20 cellular contexts compared by ENCODE assay signal in genomic region chr18:41165625-41166024, GRCh38.
DNase-seq lines count a peak whose midpoint lies in the region; ATAC-seq and TF ChIP-seq lines count a peak whose summit lies in the region.
"Had no signal": no experiment of that assay in that cellular context is flagged by ENCODE, and none has a peak within 500 bp of the region (broad histone marks: within the 10 kb centered on the region; RNA-seq: fewer than 3 reads in every experiment).

No MANE protein-coding gene starts in this region.

- H3K27me3 ChIP-seq in adipocyte (replicated peaks; ENCODE audit: control insufficient read depth, insufficient read depth, low read length) (no peaks in the 10 kb centered on the region), brain microvascular endothelial cell (replicated peaks) (no peaks in the 10 kb centered on the region)
- H3K27me3 ChIP-seq: BLaER1 treated with 17β-estradiol and CSF1 and Interleukin-3, amounts not matched to agents 10 nM and 100 nM had no signal

- H3K36me3 Mint-ChIP-seq in osteocyte (ENCODE audit: unreplicated experiment), result no peaks in the 10 kb centered on the region
- H3K36me3 Mint-ChIP-seq: CD8-positive, alpha-beta T cell; IgD-negative memory B cell had no signal

- TF ChIP-seq CTCF in brain microvascular endothelial cell (IDR thresholded peaks at IDR 0.05; ENCODE audit: low read depth, low read length, missing control alignments) (no peak), osteocyte (IDR thresholded peaks at IDR 0.05) (no peak)

- in situ Hi-C loops in brain microvascular endothelial cell (cut with HindIII; ENCODE audit: low pct_ligation_motif_present, low sequenced_read_pairs), result no loop called here

- no peak overlapping the region for H3K4me3 ChIP-seq in adipocyte (ENCODE audit: low read length)
- no peak overlapping the region for H3K4me3 ChIP-seq in brain microvascular endothelial cell (ENCODE audit: low read depth, low read length)
- H3K4me3 ChIP-seq: A549; BLaER1 treated with 17β-estradiol and CSF1 and Interleukin-3, amounts not matched to agents 10 nM and 100 nM; GM12878; GM23338 had no signal

- no peak overlapping the region for H3K27ac Mint-ChIP-seq in osteocyte (ENCODE audit: unreplicated experiment)
- H3K27ac Mint-ChIP-seq: B cell; CD8-positive, alpha-beta T cell; GM23338; IgD-negative memory B cell had no signal

- H3K9ac ChIP-seq in adipocyte (ENCODE audit: low read length), result no peak overlapping the region
- H3K9ac ChIP-seq: BLaER1 treated with 17β-estradiol and CSF1 and Interleukin-3, amounts not matched to agents 10 nM and 100 nM had no signal

- peaks cover 1% of the 10 kb centered on the region for H3K4me1 Mint-ChIP-seq in osteocyte (ENCODE audit: unreplicated experiment)
- H3K4me1 Mint-ChIP-seq: B cell, GM23338, IgD-negative memory B cell had no signal

- peaks cover 5% of the 10 kb centered on the region for H3K27me3 Mint-ChIP-seq in osteocyte (ENCODE audit: unreplicated experiment)
- H3K27me3 Mint-ChIP-seq: B cell, IgD-negative memory B cell had no signal

- no peak overlapping the region for H3K4me3 Mint-ChIP-seq in osteocyte (ENCODE audit: unreplicated experiment)
- H3K4me3 Mint-ChIP-seq: B cell; CD8-positive, alpha-beta T cell; GM23338; IgD-negative memory B cell had no signal

- no peaks in the 10 kb centered on the region for H3K9me3 ChIP-seq in adipocyte (ENCODE audit: control insufficient read depth, low read length)
- H3K9me3 ChIP-seq: A549; BLaER1 treated with 17β-estradiol and CSF1 and Interleukin-3, amounts not matched to agents 10 nM and 100 nM had no signal

- H3K9me3 Mint-ChIP-seq in osteocyte (ENCODE audit: unreplicated experiment), result no peaks in the 10 kb centered on the region
- H3K9me3 Mint-ChIP-seq: GM23338 had no signal

- ATAC-seq in GM21723 (IDR thresholded peaks at IDR 0.05; ENCODE audit: unreplicated experiment), result no peak
- ATAC-seq: A549; CD8-positive, alpha-beta T cell; GM12878; GM23338 had no signal

- peak; percentile 32 for DNase-seq in adipocyte (ENCODE audit: low read depth)
- peak; percentile 17 for DNase-seq in brain microvascular endothelial cell
- DNase-seq in iris pigment epithelial cell (ENCODE audit: low read depth), result peak; percentile 32
- DNase-seq in T-helper 9 cell, result no peak
- no peak for DNase-seq in osteocyte (ENCODE audit: extremely low spot score, unreplicated experiment)
- DNase-seq: Calu3; CD8-positive, alpha-beta T cell; DMS 273 treated with DMSO at 0.1 percent for 48 hours; DMS53; DND-41; EL; HCEC 1CT; KBM-7 had no signal

- H3K36me3 ChIP-seq in adipocyte (ENCODE audit: control insufficient read depth, insufficient read depth, low read length, severe bottlenecking), result no peaks in the 10 kb centered on the region
- H3K36me3 ChIP-seq in brain microvascular endothelial cell (replicated peaks), result no peaks in the 10 kb centered on the region
- H3K36me3 ChIP-seq: BLaER1 treated with 17β-estradiol and CSF1 and Interleukin-3, amounts not matched to agents 10 nM and 100 nM had no signal

- no peaks in the 10 kb centered on the region for H3K4me1 ChIP-seq in adipocyte (ENCODE audit: control insufficient read depth, insufficient read depth, low read length)
- H3K4me1 ChIP-seq: A549; BLaER1 treated with 17β-estradiol and CSF1 and Interleukin-3, amounts not matched to agents 10 nM and 100 nM had no signal

- no peak overlapping the region for H3K27ac ChIP-seq in brain microvascular endothelial cell
- H3K27ac ChIP-seq: A549; BLaER1 treated with 17β-estradiol and CSF1 and Interleukin-3, amounts not matched to agents 10 nM and 100 nM had no signal

Comparison
In these comparisons a context has a peak if more than half of its experiments do, and no peak if none do; other contexts are left out.
1. DNase-seq: peak in adipocyte (single experiment), brain microvascular endothelial cell (single experiment) and iris pigment epithelial cell (single experiment); none in T-helper 9 cell (single experiment) and osteocyte (single experiment).